ENCODE assay signal across 17 cellular contexts in genomic region chrX:69145281-69145680, GRCh38. TPM values are rescaled to one million over a fixed set of nuclear protein-coding genes. Genes with fewer than 3 reads are reported as not detected.
A peak's percentile ranks its signal among the peaks of the same experiment; 100 is the strongest.
DNase-seq lines count a peak whose midpoint lies in the region; ATAC-seq and TF ChIP-seq lines count a peak whose summit lies in the region.
"Had no signal": no experiment of that assay in that cellular context is flagged by ENCODE, and none has a peak within 500 bp of the region (broad histone marks: within the 10 kb centered on the region; RNA-seq: fewer than 3 reads in every experiment).

No MANE protein-coding gene starts in this region.

- no peaks in the 10 kb centered on the region for H3K9me3 ChIP-seq in neuronal stem cell (replicated peaks in 1 of 2; ENCODE audit: control insufficient read depth in 2 of 2, insufficient read depth in 1 of 2, low read depth in 1 of 2, low read length in 2 of 2)

- no peak overlapping the region for H3K4me2 ChIP-seq in neuronal stem cell (ENCODE audit: insufficient read depth, low read length, poor library complexity, severe bottlenecking)

- WGBS in neuronal stem cell (ENCODE audit: extremely low coverage in 2 of 2, insufficient read length in 2 of 2, insufficient replicate concordance in 1 of 2), 2 donors = no CpG with 5 or more reads among the region's 3 CpGs

- no peaks in the 10 kb centered on the region for H3K27me3 ChIP-seq in neuronal stem cell (ENCODE audit: control insufficient read depth in 3 of 3, insufficient read depth in 3 of 3, low read depth in 1 of 3, low read length in 3 of 3)

- H3K4me1 Mint-ChIP-seq in activated T-cell treated with anti-CD3 and anti-CD28 coated beads, Interleukin-2, amount 50 U/mL, for 24 hours (ENCODE audit: low read depth) = peaks cover 2% of the 10 kb centered on the region
- H3K4me1 Mint-ChIP-seq in activated T-cell treated with anti-CD3 and anti-CD28 coated beads, Interleukin-2, amount 50 U/mL, for 4 hours (ENCODE audit: low read depth) = no peaks in the 10 kb centered on the region
- H3K4me1 Mint-ChIP-seq in MCF 10A (ENCODE audit: insufficient read depth, unreplicated experiment) = no peaks in the 10 kb centered on the region
- H3K4me1 Mint-ChIP-seq: CD14-positive monocyte had no signal

- DNase-seq in activated T-cell treated with anti-CD3 and anti-CD28 coated beads, Interleukin-2, amount 50 U/mL, for 24 hours = peak; percentile 2
- DNase-seq in activated T-cell treated with anti-CD3 and anti-CD28 coated beads, Interleukin-2, amount 50 U/mL, for 4 hours = no peak
- DNase-seq in mesenteric fat pad (ENCODE audit: low spot score) = peak; percentile 51
- no peak for DNase-seq in neuronal stem cell (ENCODE audit: low spot score)
- peak; percentile 25 for DNase-seq in sciatic nerve (ENCODE audit: low spot score)
- DNase-seq in MCF 10A (ENCODE audit: unreplicated experiment) = no peak
- no peak for DNase-seq in NCI-H1092 treated with DMSO at 0.1 percent for 48 hours (lab: John Stamatoyannopoulos, UW)
- DNase-seq: CD8-positive, alpha-beta T cell; COR-L47; DMS53; GF-D8; GM23248; H9 had no signal

- no peak overlapping the region for H2AK5ac ChIP-seq in neuronal stem cell (ENCODE audit: low read depth, low read length)

- no peak overlapping the region for H4K8ac ChIP-seq in neuronal stem cell (ENCODE audit: low read depth, low read length)

- H4K91ac ChIP-seq in neuronal stem cell (ENCODE audit: low read depth, low read length, poor library complexity) = no peak overlapping the region

- no peak overlapping the region for H2BK15ac ChIP-seq in neuronal stem cell (ENCODE audit: low read length)

- POLR2A ChIA-PET in MCF 10A (lab: Yijun Ruan, JAX) = interaction anchor here (0.6 kb wide), 1 partner anchor 28 kb away, joined by 3 read pairs; no protein-coding TSS in a partner anchor

- H2BK5ac ChIP-seq in neuronal stem cell (ENCODE audit: low read length) = no peak overlapping the region

- peak overlapping the region; percentile 54 for H3K27ac ChIP-seq in neuronal stem cell (replicated peaks; ENCODE audit: low read length)
- H3K27ac ChIP-seq: 22Rv1, GM23248 had no signal

- intact Hi-C loops in sciatic nerve (cut with DNase I) (no loop called here), MCF 10A (cut with micrococcal nuclease) (no loop called here)

- CTCF ChIA-PET in MCF 10A (lab: Yijun Ruan, JAX) = interaction anchor here (0.5 to 0.6 kb wide), 2 partner anchors 129 to 467 kb away, joined by 3 to 4 read pairs; no protein-coding TSS in a partner anchor

- H3K18ac ChIP-seq in neuronal stem cell (ENCODE audit: low read length) = no peak overlapping the region

- H2AFZ ChIP-seq in neuronal stem cell (ENCODE audit: low read length) = peak overlapping the region; percentile 51
- H2AFZ ChIP-seq: GM23248 had no signal

- H3K9me3 Mint-ChIP-seq in activated T-cell treated with anti-CD3 and anti-CD28 coated beads, Interleukin-2, amount 50 U/mL, for 24 hours = no peaks in the 10 kb centered on the region
- H3K9me3 Mint-ChIP-seq in activated T-cell treated with anti-CD3 and anti-CD28 coated beads, Interleukin-2, amount 50 U/mL, for 4 hours = no peaks in the 10 kb centered on the region
- no peaks in the 10 kb centered on the region for H3K9me3 Mint-ChIP-seq in MCF 10A (ENCODE audit: unreplicated experiment)
- H3K9me3 Mint-ChIP-seq: CD8-positive, alpha-beta T cell had no signal

- H3K27ac Mint-ChIP-seq in activated T-cell treated with anti-CD3 and anti-CD28 coated beads, Interleukin-2, amount 50 U/mL, for 24 hours = no peak overlapping the region
- no peak overlapping the region for H3K27ac Mint-ChIP-seq in MCF 10A (ENCODE audit: low read depth, unreplicated experiment)
- H3K27ac Mint-ChIP-seq: CD14-positive monocyte; CD8-positive, alpha-beta T cell; H9 had no signal

- no peak for TF ChIP-seq CTCF in MCF 10A (IDR thresholded peaks at IDR 0.05; ENCODE audit: unreplicated experiment)

- no TSS peak for BruUV-seq in MCF 10A (replicated peaks; lab: Mats Ljungman, UMichigan)

- peaks cover 37% of the 10 kb centered on the region for H3K27me3 Mint-ChIP-seq in activated T-cell treated with anti-CD3 and anti-CD28 coated beads, Interleukin-2, amount 50 U/mL, for 24 hours
- no peaks in the 10 kb centered on the region for H3K27me3 Mint-ChIP-seq in activated T-cell treated with anti-CD3 and anti-CD28 coated beads, Interleukin-2, amount 50 U/mL, for 4 hours (ENCODE audit: low read depth)
- H3K27me3 Mint-ChIP-seq in MCF 10A (ENCODE audit: insufficient read depth, unreplicated experiment) = peaks cover 59% of the 10 kb centered on the region

- no peak overlapping the region for H3K4me3 Mint-ChIP-seq in activated T-cell treated with anti-CD3 and anti-CD28 coated beads, Interleukin-2, amount 50 U/mL, for 24 hours
- H3K4me3 Mint-ChIP-seq in activated T-cell treated with anti-CD3 and anti-CD28 coated beads, Interleukin-2, amount 50 U/mL, for 4 hours = no peak overlapping the region
- no peak overlapping the region for H3K4me3 Mint-ChIP-seq in MCF 10A (ENCODE audit: unreplicated experiment)
- H3K4me3 Mint-ChIP-seq: CD14-positive monocyte; CD8-positive, alpha-beta T cell; H9 had no signal

- H3K23ac ChIP-seq in neuronal stem cell (ENCODE audit: low read depth, low read length, poor library complexity) = no peak overlapping the region

- no peak overlapping the region for H2BK120ac ChIP-seq in neuronal stem cell (ENCODE audit: low read depth, low read length)

- no peaks in the 10 kb centered on the region for H3K79me1 ChIP-seq in neuronal stem cell (ENCODE audit: low read depth, low read length)

- ATAC-seq in activated T-cell treated with anti-CD3 and anti-CD28 coated beads, Interleukin-2, amount 50 U/mL, for 4 hours = no peak
- ATAC-seq in sciatic nerve (no peak), HG03520 (IDR thresholded peaks at IDR 0.05; ENCODE audit: unreplicated experiment) (no peak)
- ATAC-seq: CD8-positive, alpha-beta T cell; HepG2 had no signal

- no peaks in the 10 kb centered on the region for H3K36me3 ChIP-seq in neuronal stem cell (replicated peaks in 1 of 2; ENCODE audit: control insufficient read depth in 2 of 2, insufficient read depth in 2 of 2, low read length in 2 of 2)

- peaks cover 25 to 36% of the 10 kb centered on the region in 2 donors for H3K4me1 ChIP-seq in neuronal stem cell (ENCODE audit: control insufficient read depth in 2 of 2, insufficient read depth in 1 of 2, low read depth in 1 of 2, low read length in 2 of 2)

- no peaks in the 10 kb centered on the region for H3K36me3 Mint-ChIP-seq in activated T-cell treated with anti-CD3 and anti-CD28 coated beads, Interleukin-2, amount 50 U/mL, for 24 hours (ENCODE audit: low read depth)
- no peaks in the 10 kb centered on the region for H3K36me3 Mint-ChIP-seq in activated T-cell treated with anti-CD3 and anti-CD28 coated beads, Interleukin-2, amount 50 U/mL, for 4 hours (ENCODE audit: insufficient read depth)
- H3K36me3 Mint-ChIP-seq in MCF 10A (ENCODE audit: insufficient read depth, unreplicated experiment) = no peaks in the 10 kb centered on the region
- H3K36me3 Mint-ChIP-seq: CD14-positive monocyte; CD8-positive, alpha-beta T cell had no signal

- no peak overlapping the region for H2BK12ac ChIP-seq in neuronal stem cell (ENCODE audit: low read length)

- H3K4me3 ChIP-seq in neuronal stem cell (ENCODE audit: low read length in 2 of 2) = no peak overlapping the region
- H3K4me3 ChIP-seq: GM23248 had no signal

- no peak overlapping the region for H3K4ac ChIP-seq in neuronal stem cell (ENCODE audit: low read length)

- no peak overlapping the region for H3K9ac ChIP-seq in neuronal stem cell (ENCODE audit: low read depth, low read length, poor library complexity)
- H3K9ac ChIP-seq: GM23248 had no signal

- no peak overlapping the region for H3K14ac ChIP-seq in neuronal stem cell (ENCODE audit: low read length)

RNA-seq across cellular contexts. Expression of gene PJA1, which starts 20.0 kb away (rescaled TPM):
- total RNA-seq in activated T-cell treated with anti-CD3 and anti-CD28 coated beads, Interleukin-2, amount 50 U/mL, for 4 hours = 10 to 100 TPM; 14.1 to 16.0 (median 14.9) TPM
- 57.6 TPM for total RNA-seq in mesenteric fat pad
- polyA plus RNA-seq in neuronal stem cell (2013, experiment 1 of 2) = 68.9 TPM
- polyA plus RNA-seq in neuronal stem cell (2013, experiment 2 of 2) = 73.4 TPM
- 47.5 TPM for total RNA-seq in sciatic nerve
- 12.6 and 14.1 TPM in 2 replicates for total RNA-seq in MCF 10A (2022)

Comparison
In these comparisons a context has a peak if more than half of its experiments do, and no peak if none do; other contexts are left out.
1. DNase-seq: peak in activated T-cell treated with anti-CD3 and anti-CD28 coated beads, Interleukin-2, amount 50 U/mL, for 24 hours (single experiment), mesenteric fat pad (single experiment) and sciatic nerve (single experiment); none in activated T-cell treated with anti-CD3 and anti-CD28 coated beads, Interleukin-2, amount 50 U/mL, for 4 hours (single experiment), neuronal stem cell (single experiment), MCF 10A (single experiment) and NCI-H1092 treated with DMSO at 0.1 percent for 48 hours (single experiment).